Comparison of ENCODE assay signal across 1 cellular context in the genomic region with DNA sequence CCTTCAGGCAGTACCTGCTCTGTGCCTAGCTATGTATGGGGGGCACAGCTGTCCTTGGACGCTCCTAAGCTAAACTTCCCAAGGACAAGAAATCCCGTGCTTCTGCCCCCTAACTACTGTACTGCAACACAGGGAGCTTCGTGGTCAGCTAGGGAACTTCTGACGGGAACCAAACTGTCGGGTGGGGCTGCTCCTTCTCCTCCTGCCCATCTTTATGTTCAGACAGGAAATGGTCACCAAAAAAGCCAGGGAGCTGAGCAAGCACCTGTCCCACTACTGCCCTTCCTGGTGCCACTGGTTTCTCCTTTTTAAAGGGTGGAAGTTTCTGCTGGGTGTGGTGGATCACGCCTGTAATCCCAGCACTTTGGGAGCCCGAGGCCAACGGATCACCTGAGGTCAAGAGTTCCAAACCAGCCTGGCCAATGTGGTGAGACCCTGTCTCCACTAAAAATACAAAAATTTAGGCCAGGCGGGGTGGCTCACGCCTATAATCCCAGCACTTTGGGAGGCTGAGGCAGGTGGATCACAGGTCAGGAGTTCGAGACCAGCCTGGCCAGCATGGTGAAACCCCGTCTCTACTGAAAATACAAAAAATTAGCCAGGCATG.
TF ChIP-seq lines count a peak whose summit lies in the region.

No MANE protein-coding gene starts in this region.

TF ChIP-seq in IMR-90, 13 proteins besides CTCF, POLR2A, EP300 and RAD21:
- TF ChIP-seq, protein P1, sequence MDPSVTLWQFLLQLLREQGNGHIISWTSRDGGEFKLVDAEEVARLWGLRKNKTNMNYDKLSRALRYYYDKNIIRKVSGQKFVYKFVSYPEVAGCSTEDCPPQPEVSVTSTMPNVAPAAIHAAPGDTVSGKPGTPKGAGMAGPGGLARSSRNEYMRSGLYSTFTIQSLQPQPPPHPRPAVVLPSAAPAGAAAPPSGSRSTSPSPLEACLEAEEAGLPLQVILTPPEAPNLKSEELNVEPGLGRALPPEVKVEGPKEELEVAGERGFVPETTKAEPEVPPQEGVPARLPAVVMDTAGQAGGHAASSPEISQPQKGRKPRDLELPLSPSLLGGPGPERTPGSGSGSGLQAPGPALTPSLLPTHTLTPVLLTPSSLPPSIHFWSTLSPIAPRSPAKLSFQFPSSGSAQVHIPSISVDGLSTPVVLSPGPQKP (IDR thresholded peaks at IDR 0.05; ENCODE audit: borderline replicate concordance, low read depth, low read length) = no peak
- TF ChIP-seq MAFK (IDR thresholded peaks at IDR 0.05; ENCODE audit: low read depth, low read length) (no peak), CHD1 (IDR thresholded peaks at IDR 0.05; ENCODE audit: low read depth, low read length) (no peak), SMC3 (IDR thresholded peaks at IDR 0.05; ENCODE audit: low read depth, low read length) (no peak), BHLHE40 (IDR thresholded peaks at IDR 0.05; ENCODE audit: low read depth, low read length) (no peak), RFX5 (IDR thresholded peaks at IDR 0.05; ENCODE audit: low read depth, low read length) (no peak), FOS (IDR thresholded peaks at IDR 0.05; ENCODE audit: low read depth, low read length) (no peak), MXI1 (IDR thresholded peaks at IDR 0.05; ENCODE audit: borderline replicate concordance, low read depth, low read length) (no peak), CEBPB (IDR thresholded peaks at IDR 0.05; ENCODE audit: low read depth, low read length) (no peak), MAZ (IDR thresholded peaks at IDR 0.05; ENCODE audit: borderline replicate concordance, low read depth, low read length) (no peak), NFE2L2 (IDR thresholded peaks at IDR 0.05; ENCODE audit: low read depth, low read length) (no peak), RCOR1 (IDR thresholded peaks at IDR 0.05; ENCODE audit: insufficient replicate concordance, low read length) (no peak)
- TF ChIP-seq, protein P2, sequence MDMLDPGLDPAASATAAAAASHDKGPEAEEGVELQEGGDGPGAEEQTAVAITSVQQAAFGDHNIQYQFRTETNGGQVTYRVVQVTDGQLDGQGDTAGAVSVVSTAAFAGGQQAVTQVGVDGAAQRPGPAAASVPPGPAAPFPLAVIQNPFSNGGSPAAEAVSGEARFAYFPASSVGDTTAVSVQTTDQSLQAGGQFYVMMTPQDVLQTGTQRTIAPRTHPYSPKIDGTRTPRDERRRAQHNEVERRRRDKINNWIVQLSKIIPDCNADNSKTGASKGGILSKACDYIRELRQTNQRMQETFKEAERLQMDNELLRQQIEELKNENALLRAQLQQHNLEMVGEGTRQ (IDR thresholded peaks at IDR 0.05; ENCODE audit: low read depth, low read length) = no peak
TF ChIP-seq in IMR-90: peak in this region for 0.
